28 cellular contexts compared by ENCODE assay signal in the genomic region with DNA sequence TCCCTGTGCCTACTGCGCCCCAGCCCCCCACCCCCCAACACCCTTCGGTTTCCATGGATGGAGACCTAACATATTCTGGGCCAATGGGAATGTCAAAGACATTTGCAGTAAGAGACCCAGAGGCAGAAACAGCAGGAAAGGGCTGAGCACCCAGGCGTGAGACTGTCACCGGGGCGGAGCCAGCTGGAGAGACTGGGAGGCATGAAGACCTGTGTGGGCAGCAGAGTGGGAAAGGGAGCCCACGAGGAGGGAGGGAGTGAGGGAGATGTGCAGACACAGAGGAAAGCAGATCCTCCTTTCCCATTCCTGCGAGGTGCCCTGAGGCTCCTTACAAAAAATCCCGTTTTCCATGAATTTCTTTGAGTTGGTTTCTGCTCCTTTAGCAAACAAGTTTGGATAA.
"Had no signal": no experiment of that assay in that cellular context is flagged by ENCODE, and none has a peak within 500 bp of the region (broad histone marks: within the 10 kb centered on the region; RNA-seq: fewer than 3 reads in every experiment).

No MANE protein-coding gene starts in this region.

- H3K27ac ChIP-seq: esophagus squamous epithelium, heart right ventricle, left lung, ovary, right atrium auricular region, sigmoid colon, stomach, tibial artery had no signal

- DNase-seq: cerebellar nuclear complex; cortex of kidney; effector memory CD8-positive, alpha-beta T cell; erythroblast; esophagus squamous epithelium; foreskin melanocyte; glutamatergic neuron; heart right ventricle; hippocampal formation; left lung; mesenchymal stem cell; mucosa of descending colon; naive B cell; nucleus accumbens; ovary; sigmoid colon; stimulated activated CD4-positive, alpha-beta T cell treated with anti-CD3 and anti-CD28 coated beads, Interleukin-2, amount 100 ng/mL, for 24 hours; stimulated activated CD4-positive, alpha-beta T cell treated with anti-CD3 and anti-CD28 coated beads, Interleukin-4, amount 100 ng/mL, for 24 hours; stimulated activated naive CD4-positive, alpha-beta T cell treated with Interleukin-2 at 50 U/mL for 16 hours; stomach; tibial artery had no signal

- FAIRE-seq: endometrium, islet of Langerhans had no signal

- H3K4me1 Mint-ChIP-seq: naive B cell; stimulated activated effector memory CD8-positive, alpha-beta T cell treated with anti-CD3 and anti-CD28 coated beads, Interleukin-12 subunit alpha, Interleukin-12 subunit beta, amount 100 ng/mL, for 72 hours had no signal

- H3K9me3 Mint-ChIP-seq: effector memory CD8-positive, alpha-beta T cell; natural killer cell treated with Interleukin-12 subunit alpha and Interleukin-12 subunit beta and Interleukin-15 and Interleukin-18, amount 100 ng/mL, for 72 hours; stimulated activated effector memory CD8-positive, alpha-beta T cell treated with anti-CD3 and anti-CD28 coated beads, Interleukin-12 subunit alpha, Interleukin-12 subunit beta, amount 100 ng/mL, for 72 hours had no signal

- H3K9me3 ChIP-seq: esophagus squamous epithelium, heart right ventricle, left lung, mucosa of descending colon, ovary, right atrium auricular region, sigmoid colon, stomach, tibial artery had no signal

- H3K27ac Mint-ChIP-seq: effector memory CD8-positive, alpha-beta T cell; mesothelial cell of epicardium; natural killer cell treated with Interleukin-12 subunit alpha and Interleukin-12 subunit beta and Interleukin-15 and Interleukin-18, amount 100 ng/mL, for 72 hours; stimulated activated effector memory CD8-positive, alpha-beta T cell treated with anti-CD3 and anti-CD28 coated beads, Interleukin-12 subunit alpha, Interleukin-12 subunit beta, amount 100 ng/mL, for 72 hours; type B pancreatic cell had no signal

- H3K36me3 Mint-ChIP-seq: mesothelial cell of epicardium had no signal

- H3K4me3 ChIP-seq: esophagus squamous epithelium, heart right ventricle, left lung, mucosa of descending colon, ovary, right atrium auricular region, sigmoid colon, stomach, tibial artery had no signal

- H3K27me3 Mint-ChIP-seq: effector memory CD8-positive, alpha-beta T cell; naive B cell; type B pancreatic cell had no signal

- ATAC-seq: effector memory CD8-positive, alpha-beta T cell; heart right ventricle; left lung; mucosa of descending colon; natural killer cell treated with Interleukin-12 subunit alpha and Interleukin-12 subunit beta and Interleukin-15 and Interleukin-18, amount 100 ng/mL, for 72 hours; stimulated activated effector memory CD8-positive, alpha-beta T cell treated with anti-CD3 and anti-CD28 coated beads, Interleukin-12 subunit alpha, Interleukin-12 subunit beta, amount 100 ng/mL, for 72 hours had no signal

- H3K27me3 ChIP-seq: heart right ventricle, left lung, ovary, right atrium auricular region, sigmoid colon, stomach, tibial artery had no signal

- H3K4me3 Mint-ChIP-seq: effector memory CD8-positive, alpha-beta T cell; mesothelial cell of epicardium; naive B cell; natural killer cell treated with Interleukin-12 subunit alpha and Interleukin-12 subunit beta and Interleukin-15 and Interleukin-18, amount 100 ng/mL, for 72 hours; stimulated activated effector memory CD8-positive, alpha-beta T cell treated with anti-CD3 and anti-CD28 coated beads, Interleukin-12 subunit alpha, Interleukin-12 subunit beta, amount 100 ng/mL, for 72 hours; type B pancreatic cell had no signal

- H3K36me3 ChIP-seq: esophagus squamous epithelium, heart right ventricle, left lung, ovary, right atrium auricular region, sigmoid colon, tibial artery had no signal

- H3K4me1 ChIP-seq: left lung, right atrium auricular region, sigmoid colon had no signal
